8 cellular contexts compared by ENCODE assay signal in genomic region chr6:118551063-118551672, GRCh38. TPM values are rescaled to one million over a fixed set of nuclear protein-coding genes. Genes with fewer than 3 reads are reported as not detected.
A peak's percentile ranks its signal among the peaks of the same experiment; 100 is the strongest.
DNase-seq lines count a peak whose midpoint lies in the region; ATAC-seq, FAIRE-seq and TF ChIP-seq lines count a peak whose summit lies in the region.

No MANE protein-coding gene starts in this region.

- no peak overlapping the region for H3K4me3 Mint-ChIP-seq in stimulated activated naive CD8-positive, alpha-beta T cell treated with anti-CD3 and anti-CD28 coated beads, Interleukin-15, amount 100 ng/mL, for 72 hours

- WGBS in body of pancreas, 2 donors, result 5 to 15% methylated on average over 2 of the region's 2 CpGs

- no peaks in the 10 kb centered on the region for H3K9me3 ChIP-seq in body of pancreas

- FAIRE-seq in islet of Langerhans (lab: Jason Lieb, UNC), result peak; percentile 98

- H3K27ac ChIP-seq in body of pancreas (no peak overlapping the region), substantia nigra (ENCODE audit: low read depth, low read length, poor library complexity, severe bottlenecking) (no peak overlapping the region)

- H3K36me3 ChIP-seq in body of pancreas (replicated peaks in 1 of 2; ENCODE audit: insufficient read depth in 1 of 2, low read depth in 2 of 2), result no peaks in the 10 kb centered on the region

- H3K4me1 Mint-ChIP-seq in stimulated activated naive CD8-positive, alpha-beta T cell treated with anti-CD3 and anti-CD28 coated beads, Interleukin-15, amount 100 ng/mL, for 72 hours, result peaks cover 62% of the 10 kb centered on the region

- peak in 6 of 7 experiments; percentile 38 to 69 (median 65) for TF ChIP-seq CTCF in body of pancreas (IDR thresholded peaks at IDR 0.05)

- H3K27me3 Mint-ChIP-seq in stimulated activated naive CD8-positive, alpha-beta T cell treated with anti-CD3 and anti-CD28 coated beads, Interleukin-15, amount 100 ng/mL, for 72 hours, result no peaks in the 10 kb centered on the region

- no peaks in the 10 kb centered on the region for H3K27me3 ChIP-seq in body of pancreas

- H3K4me3 ChIP-seq in body of pancreas, result no peak overlapping the region

- H3K27ac Mint-ChIP-seq in stimulated activated naive CD8-positive, alpha-beta T cell treated with anti-CD3 and anti-CD28 coated beads, Interleukin-15, amount 100 ng/mL, for 72 hours, result no peak overlapping the region

- DNase-seq in DMS153 (lab: John Stamatoyannopoulos, UW), result peak; percentile 64
- DNase-seq in GM19240 (ENCODE audit: insufficient read length, low spot score), result peak; percentile 8
- peak; percentile 82 for DNase-seq in NCI-H69 (lab: John Stamatoyannopoulos, UW)
- DNase-seq in body of pancreas, result no peak
- no peak for DNase-seq in stimulated activated naive CD8-positive, alpha-beta T cell treated with anti-CD3 and anti-CD28 coated beads, Interleukin-15, amount 100 ng/mL, for 72 hours
- no peak for DNase-seq in substantia nigra (lab: John Stamatoyannopoulos, UW)

- H3K9me3 Mint-ChIP-seq in stimulated activated naive CD8-positive, alpha-beta T cell treated with anti-CD3 and anti-CD28 coated beads, Interleukin-15, amount 100 ng/mL, for 72 hours, result no peaks in the 10 kb centered on the region

- H3K4me1 ChIP-seq in body of pancreas, result peaks cover 9% of the 10 kb centered on the region

- no peak for TF ChIP-seq POLR2A in body of pancreas (IDR thresholded peaks at IDR 0.05)

- intact Hi-C loops in body of pancreas (cut with DNase I), result no loop called here

- ATAC-seq in HG03354 (IDR thresholded peaks at IDR 0.05; ENCODE audit: poor library complexity, severe bottlenecking, unreplicated experiment) (peak; percentile 97), body of pancreas (peak; percentile 83)
- ATAC-seq in stimulated activated naive CD8-positive, alpha-beta T cell treated with anti-CD3 and anti-CD28 coated beads, Interleukin-15, amount 100 ng/mL, for 72 hours, result peak; percentile 84

RNA-seq across cellular contexts. Expression of gene PLN, which starts 3.1 kb away (rescaled TPM):
- total RNA-seq in body of pancreas, result 1 to 10 TPM in 1 of 2 donors, under 1 TPM in 1; 0.99 to 2.3 TPM

Comparison
In these comparisons a context has a peak if more than half of its experiments do, and no peak if none do; other contexts are left out.
1. DNase-seq: peak in DMS153 (single experiment), GM19240 (single experiment) and NCI-H69 (single experiment); none in body of pancreas (0 of 4), stimulated activated naive CD8-positive, alpha-beta T cell treated with anti-CD3 and anti-CD28 coated beads, Interleukin-15, amount 100 ng/mL, for 72 hours (0 of 2) and substantia nigra (0 of 49).
2. Peak in every context shown above with its lines, with median percentiles within 50 percentile points of each other: ATAC-seq.